In genomic region chr20:2331092-2331491, GRCh38 we compare ENCODE assay signal across 20 cellular contexts.
"Had no signal": no experiment of that assay in that cellular context is flagged by ENCODE, and none has a peak within 500 bp of the region (broad histone marks: within the 10 kb centered on the region; RNA-seq: fewer than 3 reads in every experiment).

No MANE protein-coding gene starts in this region.

- DNase-seq: dermis blood vessel endothelial cell; erythroblast; foreskin melanocyte; head of caudate nucleus; left colon; mesendoderm; naive B cell; psoas muscle; spleen; stimulated activated CD4-positive, alpha-beta T cell treated with anti-CD3 and anti-CD28 coated beads, Interleukin-15, amount 100 ng/mL, for 24 hours; stimulated activated CD4-positive, alpha-beta T cell treated with anti-CD3 and anti-CD28 coated beads, Interleukin-1b, Interleukin-23, amount 100 ng/mL, for 48 hours; stimulated activated CD4-positive, alpha-beta T cell treated with anti-CD3 and anti-CD28 coated beads, Interleukin-4, amount 100 ng/mL, for 24 hours; stimulated activated naive B cell treated with anti-CD40 and anti-IgM and Interleukin-4, amounts not matched to agents 10 μg/mL and 1 μg/mL and 100 μg/mL, for 72 hours; stimulated activated naive CD8-positive, alpha-beta T cell treated with anti-CD3 and anti-CD28 coated beads, Interleukin-15, amount 100 ng/mL, for 72 hours; testis; upper lobe of right lung had no signal

- H3K4me3 ChIP-seq: hepatocyte, psoas muscle, testis, tibial nerve, upper lobe of right lung, vagina had no signal

- H3K9me3 ChIP-seq: psoas muscle, spleen, testis, tibial nerve, upper lobe of right lung, vagina had no signal

- ATAC-seq: psoas muscle; sciatic nerve; stimulated activated naive B cell treated with anti-CD40 and anti-IgM and Interleukin-4, amounts not matched to agents 10 μg/mL and 1 μg/mL and 100 μg/mL, for 72 hours; stimulated activated naive CD8-positive, alpha-beta T cell treated with anti-CD3 and anti-CD28 coated beads, Interleukin-15, amount 100 ng/mL, for 72 hours; upper lobe of right lung had no signal

- H3K27me3 ChIP-seq: testis, tibial nerve, upper lobe of right lung, vagina had no signal

- H3K36me3 ChIP-seq: spleen, tibial nerve, upper lobe of right lung, vagina had no signal

- H3K27ac ChIP-seq: psoas muscle, testis, tibial nerve, upper lobe of right lung, vagina had no signal

- H3K4me1 ChIP-seq: psoas muscle, testis, tibial nerve, upper lobe of right lung, vagina had no signal
